Comparison of ENCODE assay signal across 1 cellular context in the genomic region with DNA sequence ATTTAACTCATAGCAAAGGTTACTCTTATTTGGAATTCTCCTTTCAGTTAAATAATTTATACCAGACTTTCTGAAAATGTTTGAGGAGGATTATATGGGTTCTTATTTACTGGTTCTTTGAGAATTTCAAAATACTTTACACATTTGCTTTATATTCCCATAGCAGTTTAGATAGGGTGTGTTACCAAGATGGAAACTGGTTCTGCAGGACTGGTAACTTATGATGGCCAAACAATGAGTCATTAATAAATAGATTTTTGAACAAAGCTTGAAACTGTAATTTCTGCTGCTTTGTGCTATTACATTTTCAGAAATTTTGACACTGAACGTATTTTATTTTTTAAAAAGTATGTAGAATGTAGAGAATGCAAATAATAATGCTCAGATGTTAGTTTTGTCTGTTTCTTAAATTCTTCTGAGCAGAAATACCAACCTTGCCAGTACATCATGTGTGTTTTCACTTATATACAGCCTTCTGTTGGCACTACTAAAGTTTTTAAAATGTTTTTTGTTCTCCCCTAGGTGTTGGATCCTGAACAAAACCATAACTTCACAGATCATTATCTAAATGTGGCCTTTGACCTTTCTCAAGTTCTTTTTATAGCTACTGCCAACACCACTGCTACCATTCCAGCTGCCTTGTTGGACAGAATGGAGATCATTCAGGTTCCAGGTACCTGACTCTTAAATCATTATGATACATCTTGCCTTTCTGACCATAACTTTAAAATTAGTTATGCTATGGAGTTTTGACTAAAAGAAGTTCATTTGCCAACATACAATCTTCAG.
TF ChIP-seq lines count a peak whose summit lies in the region.

No MANE protein-coding gene starts in this region.

TF ChIP-seq in GM23338, 12 proteins besides CTCF, POLR2A, EP300 and RAD21 (continued from another document):
- TF ChIP-seq, protein P1, sequence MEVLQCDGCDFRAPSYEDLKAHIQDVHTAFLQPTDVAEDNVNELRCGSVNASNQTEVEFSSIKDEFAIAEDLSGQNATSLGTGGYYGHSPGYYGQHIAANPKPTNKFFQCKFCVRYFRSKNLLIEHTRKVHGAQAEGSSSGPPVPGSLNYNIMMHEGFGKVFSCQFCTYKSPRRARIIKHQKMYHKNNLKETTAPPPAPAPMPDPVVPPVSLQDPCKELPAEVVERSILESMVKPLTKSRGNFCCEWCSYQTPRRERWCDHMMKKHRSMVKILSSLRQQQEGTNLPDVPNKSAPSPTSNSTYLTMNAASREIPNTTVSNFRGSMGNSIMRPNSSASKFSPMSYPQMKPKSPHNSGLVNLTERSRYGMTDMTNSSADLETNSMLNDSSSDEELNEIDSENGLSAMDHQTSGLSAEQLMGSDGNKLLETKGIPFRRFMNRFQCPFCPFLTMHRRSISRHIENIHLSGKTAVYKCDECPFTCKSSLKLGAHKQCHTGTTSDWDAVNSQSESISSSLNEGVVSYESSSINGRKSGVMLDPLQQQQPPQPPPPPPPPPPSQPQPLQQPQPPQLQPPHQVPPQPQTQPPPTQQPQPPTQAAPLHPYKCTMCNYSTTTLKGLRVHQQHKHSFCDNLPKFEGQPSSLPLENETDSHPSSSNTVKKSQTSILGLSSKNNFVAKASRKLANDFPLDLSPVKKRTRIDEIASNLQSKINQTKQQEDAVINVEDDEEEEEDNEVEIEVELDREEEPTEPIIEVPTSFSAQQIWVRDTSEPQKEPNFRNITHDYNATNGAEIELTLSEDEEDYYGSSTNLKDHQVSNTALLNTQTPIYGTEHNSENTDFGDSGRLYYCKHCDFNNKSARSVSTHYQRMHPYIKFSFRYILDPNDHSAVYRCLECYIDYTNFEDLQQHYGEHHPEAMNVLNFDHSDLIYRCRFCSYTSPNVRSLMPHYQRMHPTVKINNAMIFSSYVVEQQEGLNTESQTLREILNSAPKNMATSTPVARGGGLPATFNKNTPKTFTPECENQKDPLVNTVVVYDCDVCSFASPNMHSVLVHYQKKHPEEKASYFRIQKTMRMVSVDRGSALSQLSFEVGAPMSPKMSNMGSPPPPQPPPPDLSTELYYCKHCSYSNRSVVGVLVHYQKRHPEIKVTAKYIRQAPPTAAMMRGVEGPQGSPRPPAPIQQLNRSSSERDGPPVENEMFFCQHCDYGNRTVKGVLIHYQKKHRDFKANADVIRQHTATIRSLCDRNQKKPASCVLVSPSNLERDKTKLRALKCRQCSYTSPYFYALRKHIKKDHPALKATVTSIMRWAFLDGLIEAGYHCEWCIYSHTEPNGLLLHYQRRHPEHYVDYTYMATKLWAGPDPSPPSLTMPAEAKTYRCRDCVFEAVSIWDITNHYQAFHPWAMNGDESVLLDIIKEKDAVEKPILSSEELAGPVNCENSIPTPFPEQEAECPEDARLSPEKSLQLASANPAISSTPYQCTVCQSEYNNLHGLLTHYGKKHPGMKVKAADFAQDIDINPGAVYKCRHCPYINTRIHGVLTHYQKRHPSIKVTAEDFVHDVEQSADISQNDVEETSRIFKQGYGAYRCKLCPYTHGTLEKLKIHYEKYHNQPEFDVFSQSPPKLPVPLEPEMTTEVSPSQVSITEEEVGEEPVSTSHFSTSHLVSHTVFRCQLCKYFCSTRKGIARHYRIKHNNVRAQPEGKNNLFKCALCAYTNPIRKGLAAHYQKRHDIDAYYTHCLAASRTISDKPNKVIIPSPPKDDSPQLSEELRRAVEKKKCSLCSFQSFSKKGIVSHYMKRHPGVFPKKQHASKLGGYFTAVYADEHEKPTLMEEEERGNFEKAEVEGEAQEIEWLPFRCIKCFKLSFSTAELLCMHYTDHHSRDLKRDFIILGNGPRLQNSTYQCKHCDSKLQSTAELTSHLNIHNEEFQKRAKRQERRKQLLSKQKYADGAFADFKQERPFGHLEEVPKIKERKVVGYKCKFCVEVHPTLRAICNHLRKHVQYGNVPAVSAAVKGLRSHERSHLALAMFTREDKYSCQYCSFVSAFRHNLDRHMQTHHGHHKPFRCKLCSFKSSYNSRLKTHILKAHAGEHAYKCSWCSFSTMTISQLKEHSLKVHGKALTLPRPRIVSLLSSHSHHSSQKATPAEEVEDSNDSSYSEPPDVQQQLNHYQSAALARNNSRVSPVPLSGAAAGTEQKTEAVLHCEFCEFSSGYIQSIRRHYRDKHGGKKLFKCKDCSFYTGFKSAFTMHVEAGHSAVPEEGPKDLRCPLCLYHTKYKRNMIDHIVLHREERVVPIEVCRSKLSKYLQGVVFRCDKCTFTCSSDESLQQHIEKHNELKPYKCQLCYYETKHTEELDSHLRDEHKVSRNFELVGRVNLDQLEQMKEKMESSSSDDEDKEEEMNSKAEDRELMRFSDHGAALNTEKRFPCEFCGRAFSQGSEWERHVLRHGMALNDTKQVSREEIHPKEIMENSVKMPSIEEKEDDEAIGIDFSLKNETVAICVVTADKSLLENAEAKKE (CRISPR knock-in tag; IDR thresholded peaks at IDR 0.05) = no peak
- TF ChIP-seq EZH2phosphoT487 (IDR thresholded peaks at IDR 0.05; ENCODE audit: unreplicated experiment) (no peak), EZH2 (IDR thresholded peaks at IDR 0.05; ENCODE audit: low read depth, unreplicated experiment) (no peak), ZNF114 (CRISPR knock-in tag; IDR thresholded peaks at IDR 0.05) (no peak)
